ENCODE assay signal across 1 cellular context in the genomic region with DNA sequence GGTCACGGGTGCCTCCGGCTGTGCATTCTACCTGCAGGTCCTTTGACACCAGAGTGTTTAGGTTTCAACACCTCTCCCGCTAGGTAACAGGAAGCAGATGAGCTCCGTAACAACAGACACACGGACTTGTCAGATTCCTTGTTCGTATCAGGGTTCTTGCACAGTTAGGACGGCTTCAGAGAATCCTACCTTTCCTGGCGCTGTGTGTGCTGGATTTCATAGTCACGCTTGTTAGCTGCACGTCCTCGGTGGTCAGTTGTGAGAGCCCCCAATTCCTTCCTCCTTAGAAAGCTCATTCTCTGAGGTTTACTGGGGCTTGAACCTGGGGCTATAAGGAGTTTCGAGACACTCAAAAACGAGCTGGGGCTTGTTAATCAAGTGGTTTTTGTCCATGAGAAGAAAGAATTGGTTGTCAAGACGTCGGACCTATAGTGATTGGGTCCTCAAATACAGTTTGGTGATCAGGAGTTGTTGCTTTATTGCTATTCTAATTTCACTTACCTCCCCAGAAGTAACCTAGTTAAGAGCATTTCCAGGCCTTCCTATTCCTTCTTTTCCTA.
TF ChIP-seq lines count a peak whose summit lies in the region.

No MANE protein-coding gene starts in this region.

TF ChIP-seq in HCT116, 20 proteins besides CTCF, POLR2A, EP300 and RAD21:
- TF ChIP-seq EZH2phosphoT487 (IDR thresholded peaks at IDR 0.05; ENCODE audit: borderline replicate concordance): no peak
- TF ChIP-seq, protein P1, sequence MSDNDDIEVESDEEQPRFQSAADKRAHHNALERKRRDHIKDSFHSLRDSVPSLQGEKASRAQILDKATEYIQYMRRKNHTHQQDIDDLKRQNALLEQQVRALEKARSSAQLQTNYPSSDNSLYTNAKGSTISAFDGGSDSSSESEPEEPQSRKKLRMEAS (IDR thresholded peaks at IDR 0.05): 0 out of 2 replicates have a peak, but pooled peaks have one; percentile 15
